ENCODE assay signal across 24 cellular contexts in genomic region chr3:52149021-52149420, GRCh38. TPM values are rescaled to one million over a fixed set of nuclear protein-coding genes. Genes with fewer than 3 reads are reported as not detected.
DNase-seq lines count a peak whose midpoint lies in the region; ATAC-seq, FAIRE-seq and TF ChIP-seq lines count a peak whose summit lies in the region.
"Had no signal": no experiment of that assay in that cellular context is flagged by ENCODE, and none has a peak within 500 bp of the region (broad histone marks: within the 10 kb centered on the region; RNA-seq: fewer than 3 reads in every experiment).

No MANE protein-coding gene starts in this region.

- no peak overlapping the region for H3K18ac ChIP-seq in IMR-90 (ENCODE audit: low read depth, low read length)

- DNase-seq in HepG2 (ENCODE audit: low spot score) (no peak), right lobe of liver (no peak), IMR-90 (no peak), chondrocyte (ENCODE audit: low spot score) (peak; percentile 47), spleen (peak; percentile 63), amniotic stem cell (lab: John Stamatoyannopoulos, UW) (no peak)
- no peak for DNase-seq in activated naive CD4-positive, alpha-beta T cell treated with anti-CD3 and anti-CD28 coated beads, Interleukin-2, amount 50 U/mL, for 16 hours
- DNase-seq: Calu3; CD4-positive, alpha-beta T cell; COR-L47; DMS53; DMS79 treated with DMSO at 0.1 percent for 48 hours; H9 had no signal

- H3K27me3 Mint-ChIP-seq in chondrocyte (ENCODE audit: low read depth): no peaks in the 10 kb centered on the region
- H3K27me3 Mint-ChIP-seq: B cell; CD4-positive, alpha-beta T cell had no signal

- H3K9me1 ChIP-seq in IMR-90 (ENCODE audit: insufficient read depth, low read length): peaks cover 9% of the 10 kb centered on the region; the same call in 1 of the 2 replicates

- no peak for TF ChIP-seq RAD21 in HepG2 (CRISPR knock-in tag; IDR thresholded peaks at IDR 0.05)
- no peak for TF ChIP-seq RAD21 in IMR-90 (IDR thresholded peaks at IDR 0.05; ENCODE audit: low read length)

- H2AFZ ChIP-seq in HepG2 (ENCODE audit: low read length): no peak overlapping the region
- H2AFZ ChIP-seq in IMR-90 (replicated peaks; ENCODE audit: low read length, poor library complexity): no peak overlapping the region
- H2AFZ ChIP-seq: GM23338 had no signal

- no peak overlapping the region for H4K8ac ChIP-seq in IMR-90 (ENCODE audit: low read depth in 2 of 2, low read length in 2 of 2)

- H3K9me3 ChIP-seq in HepG2 (ENCODE audit: low read length): no peaks in the 10 kb centered on the region
- H3K9me3 ChIP-seq in right lobe of liver: no peaks in the 10 kb centered on the region
- H3K9me3 ChIP-seq in IMR-90 (ENCODE audit: control insufficient read depth, insufficient read depth, low read length): no peaks in the 10 kb centered on the region
- H3K9me3 ChIP-seq in spleen: no peaks in the 10 kb centered on the region
- H3K9me3 ChIP-seq: BLaER1 treated with 17β-estradiol and CSF1 and Interleukin-3, amounts not matched to agents 10 nM and 100 nM had no signal

- H4K20me1 ChIP-seq in HepG2 (ENCODE audit: insufficient read depth, low read length) (no peaks in the 10 kb centered on the region), IMR-90 (ENCODE audit: insufficient read depth, low read length) (no peaks in the 10 kb centered on the region)

- H2BK20ac ChIP-seq in IMR-90 (ENCODE audit: low read depth, low read length): no peak overlapping the region

- peaks cover 26 to 45% of the 10 kb centered on the region in 2 experiments for H3K79me1 ChIP-seq in IMR-90 (ENCODE audit: low read depth in 1 of 2, low read length in 2 of 2)

- H2BK120ac ChIP-seq in IMR-90 (ENCODE audit: low read depth, low read length): no peak overlapping the region

- H4K91ac ChIP-seq in IMR-90 (ENCODE audit: insufficient read depth, low read depth, low read length): no peak overlapping the region

- no TSS peak for BruUV-seq in HepG2 (replicated peaks; lab: Mats Ljungman, UMichigan)
- no TSS peak for BruUV-seq in IMR-90 (replicated peaks; lab: Mats Ljungman, UMichigan)

- CTCF ChIA-PET in HepG2 (lab: Yijun Ruan, JAX; ENCODE audit: low intra/inter-chr PET ratio, low total read pairs) (no interaction called here), IMR-90 (lab: Yijun Ruan, JAX) (interaction anchor here (1.6 kb wide), 1 partner anchor 145 kb away, joined by 7 read pairs; no protein-coding TSS in a partner anchor)

- TF ChIP-seq EP300 in HepG2 (IDR thresholded peaks at IDR 0.05; ENCODE audit: low read depth in 2 of 2, low read length in 2 of 2): no peak
- TF ChIP-seq EP300 in HepG2 (CRISPR knock-in tag; IDR thresholded peaks at IDR 0.05; ENCODE audit: borderline replicate concordance): no peak

- in situ Hi-C loops in HepG2 (cut with HindIII; ENCODE audit: extremely low pct_ligation_motif_present, low pct_unique_long_range_greater_than_20kb): no loop called here
- in situ Hi-C loops in IMR-90 (cut with MboI; ENCODE audit: low sequenced_read_pairs): no loop called here

- H3K27me3 ChIP-seq in HepG2 (ENCODE audit: control insufficient read depth in 1 of 2, insufficient read depth in 2 of 2, low read length in 2 of 2) (no peaks in the 10 kb centered on the region; a peak in 1 of 5 replicates), right lobe of liver (no peaks in the 10 kb centered on the region), IMR-90 (ENCODE audit: control insufficient read depth, insufficient read depth, low read length) (no peaks in the 10 kb centered on the region), spleen (replicated peaks in 1 of 7) (no peaks in the 10 kb centered on the region)
- H3K27me3 ChIP-seq: BLaER1 treated with 17β-estradiol and CSF1 and Interleukin-3, amounts not matched to agents 10 nM and 100 nM had no signal

- no peak overlapping the region for H3K27ac Mint-ChIP-seq in chondrocyte (ENCODE audit: unreplicated experiment)
- H3K27ac Mint-ChIP-seq: B cell; CD4-positive, alpha-beta T cell; GM23338; H9 had no signal

- H3K4me3 ChIP-seq in HepG2 (replicated peaks in 1 of 3; ENCODE audit: insufficient read depth in 1 of 3, low read depth in 2 of 3, low read length in 3 of 3) (no peak overlapping the region), right lobe of liver (no peak overlapping the region), IMR-90 (ENCODE audit: insufficient read depth, low read depth, low read length) (no peak overlapping the region), spleen (no peak overlapping the region)
- H3K4me3 ChIP-seq: BLaER1 treated with 17β-estradiol and CSF1 and Interleukin-3, amounts not matched to agents 10 nM and 100 nM; GM23338 had no signal

- intact Hi-C loops in HepG2 (cut with micrococcal nuclease; ENCODE audit: unreplicated experiment): no loop called here
- intact Hi-C loops in right lobe of liver (cut with DNase I): no loop called here
- intact Hi-C loops in IMR-90 (cut with micrococcal nuclease): no loop called here
- intact Hi-C loops in spleen (cut with DNase I; ENCODE audit: low total_unique reads): no loop called here

- no peak overlapping the region for H2BK5ac ChIP-seq in IMR-90 (ENCODE audit: low read depth, low read length, poor library complexity, severe bottlenecking)

- H3K9ac ChIP-seq in HepG2 (ENCODE audit: insufficient read depth, low read depth, low read length) (no peak overlapping the region), IMR-90 (ENCODE audit: low read depth, low read length) (no peak overlapping the region)

- peaks cover 10% of the 10 kb centered on the region for H3K4me1 Mint-ChIP-seq in chondrocyte (ENCODE audit: low read depth)

- WGBS in HepG2 (ENCODE audit: low lambda C conversion rate): 81% methylated on average over 4 of the region's 8 CpGs
- WGBS in right lobe of liver (ENCODE audit: insufficient coverage, low coverage, low lambda C conversion rate, missing lambda C conversion rate): 90% methylated on average over 3 of the region's 8 CpGs
- WGBS in IMR-90 (ENCODE audit: extremely low coverage in 2 of 2, insufficient read length in 1 of 2), 2 experiments: 98% methylated on average over 8 of the region's 8 CpGs; no CpG with 5 or more reads in 1 of the 2 experiments
- WGBS in spleen, 5 donors: 94 to 99% (median 97%) methylated on average over 8 of the region's 8 CpGs

- H3K27ac ChIP-seq in HepG2 (ENCODE audit: extremely low read length, insufficient read depth, low read length) (no peak overlapping the region), right lobe of liver (no peak overlapping the region), IMR-90 (ENCODE audit: insufficient read depth, low read length) (no peak overlapping the region), spleen (no peak overlapping the region)
- H3K27ac ChIP-seq: 22Rv1; BLaER1 treated with 17β-estradiol and CSF1 and Interleukin-3, amounts not matched to agents 10 nM and 100 nM had no signal

- dilution Hi-C loops in IMR-90 (cut with HindIII; ENCODE audit: low sequenced_read_pairs, unreplicated experiment): no loop called here

- H2AK9ac ChIP-seq in IMR-90 (replicated peaks; ENCODE audit: low read depth, low read length, poor library complexity): no peak overlapping the region

- H3K4me2 ChIP-seq in HepG2 (ENCODE audit: low read depth, low read length) (no peak overlapping the region), IMR-90 (ENCODE audit: low read depth, low read length) (no peak overlapping the region)
- H3K4me2 ChIP-seq: BLaER1 treated with 17β-estradiol and CSF1 and Interleukin-3, amounts not matched to agents 10 nM and 100 nM; GM23338 had no signal

- peaks cover 18 to 55% of the 10 kb centered on the region in 2 experiments for H3K36me3 ChIP-seq in HepG2 (replicated peaks in 1 of 2; ENCODE audit: control insufficient read depth in 1 of 2, insufficient read depth in 2 of 2, low read length in 2 of 2)
- peaks cover 0 to 9% (median 0%) of the 10 kb centered on the region in 4 donors for H3K36me3 ChIP-seq in right lobe of liver
- H3K36me3 ChIP-seq in IMR-90 (ENCODE audit: control insufficient read depth, insufficient read depth, low read length): peaks cover 1% of the 10 kb centered on the region; the same call in 1 of the 2 replicates
- peaks cover 0 to 51% (median 0%) of the 10 kb centered on the region in 6 donors for H3K36me3 ChIP-seq in spleen

- no peak for TF ChIP-seq POLR2A in HepG2 (IDR thresholded peaks at IDR 0.05; ENCODE audit: insufficient read depth in 1 of 2, low read depth in 2 of 2, low read length in 2 of 2)
- no peak for TF ChIP-seq POLR2A in right lobe of liver (IDR thresholded peaks at IDR 0.05)
- TF ChIP-seq POLR2A in IMR-90 (IDR thresholded peaks at IDR 0.05; ENCODE audit: low read depth, low read length): no peak
- no peak for TF ChIP-seq POLR2A in spleen (IDR thresholded peaks at IDR 0.05)

- no peak for ATAC-seq in HepG2
- no peak for ATAC-seq in right lobe of liver
- ATAC-seq in IMR-90 (ENCODE audit: low read depth): no peak
- ATAC-seq in GM18511 (IDR thresholded peaks at IDR 0.05; ENCODE audit: unreplicated experiment): no peak
- ATAC-seq: GM23338, HCT116 had no signal

- FAIRE-seq in HepG2 (lab: Jason Lieb, UNC): no peak
- FAIRE-seq: A204.1, G401.6, GM12892, GM19239 had no signal

- H2BK15ac ChIP-seq in IMR-90 (ENCODE audit: low read depth, low read length): no peak overlapping the region

- POLR2A ChIA-PET in HepG2 (lab: Yijun Ruan, JAX): no interaction called here
- POLR2A ChIA-PET in IMR-90 (lab: Charles Lee; ENCODE audit: unreplicated experiment): no interaction called here

- H3K79me2 ChIP-seq in HepG2 (ENCODE audit: insufficient read depth, low read length): peaks cover 6% of the 10 kb centered on the region

- no peak overlapping the region for H3K23ac ChIP-seq in IMR-90 (ENCODE audit: low read depth, low read length)

- peaks cover 20% of the 10 kb centered on the region for H3K4me1 ChIP-seq in HepG2 (ENCODE audit: insufficient read depth, low read length)
- peaks cover 0 to 10% (median 6%) of the 10 kb centered on the region in 4 donors for H3K4me1 ChIP-seq in right lobe of liver
- peaks cover 8% of the 10 kb centered on the region for H3K4me1 ChIP-seq in IMR-90 (ENCODE audit: control insufficient read depth, insufficient read depth, low read length)
- H3K4me1 ChIP-seq in spleen: peaks cover 5 to 21% (median 14%) of the 10 kb centered on the region in 6 donors

- H4K5ac ChIP-seq in IMR-90 (ENCODE audit: low read depth, low read length): no peak overlapping the region

- no peaks in the 10 kb centered on the region for H3K9me3 Mint-ChIP-seq in chondrocyte (ENCODE audit: low read depth)
- H3K9me3 Mint-ChIP-seq: CD14-positive monocyte; CD4-positive, alpha-beta T cell; GM23338; H9 had no signal

- no peak overlapping the region for H3K4me3 Mint-ChIP-seq in chondrocyte (ENCODE audit: unreplicated experiment)
- H3K4me3 Mint-ChIP-seq: B cell; CD4-positive, alpha-beta T cell; GM23338; H9 had no signal

- no peak overlapping the region for H3K56ac ChIP-seq in IMR-90 (ENCODE audit: extremely low read depth, insufficient read depth, low read length)

- H3K4ac ChIP-seq in IMR-90 (ENCODE audit: low read depth, low read length): no peak overlapping the region

- H2AK5ac ChIP-seq in IMR-90 (ENCODE audit: low read depth, low read length): peak overlapping the region; percentile 19; the same call in 1 of the 2 replicates

- H3K36me3 Mint-ChIP-seq in chondrocyte (ENCODE audit: low read depth): peaks cover 2% of the 10 kb centered on the region

- TF ChIP-seq CTCF in HepG2 (CRISPR knock-in tag; IDR thresholded peaks at IDR 0.05) (no peak), right lobe of liver (IDR thresholded peaks at IDR 0.05) (no peak), IMR-90 (conservative IDR thresholded peaks at IDR 0.05; ENCODE audit: low read depth, low read length) (no peak), chondrocyte (IDR thresholded peaks at IDR 0.05) (no peak), spleen (IDR thresholded peaks at IDR 0.05 in 8 of 11, conservative IDR thresholded peaks at IDR 0.05 in 3 of 11) (no peak)

- H3K14ac ChIP-seq in IMR-90 (replicated peaks; ENCODE audit: low read depth, low read length): no peak overlapping the region

RNA-seq across cellular contexts. Expression of gene POC1A, which starts 5.2 kb away (rescaled TPM):
- total RNA-seq in HepG2 (2016; rRNA removed; fragmentation: Illumina TruSeq; extraction: Trizol) (20.0 and 22.5 TPM in 2 replicates), right lobe of liver (1 to 10 TPM; 2.0 to 4.3 (median 3.2) TPM), IMR-90 (2012; rRNA removed) (8.3 and 10.6 TPM in 2 replicates), chondrocyte (5.3 to 5.7 TPM (median 5.5 TPM) in 3 replicates), spleen (1 to 10 TPM; 1.6 to 4.4 (median 2.5) TPM)
- total RNA-seq in HepG2 (2016; cell fraction: cytosol; rRNA removed; fragmentation: Illumina TruSeq; extraction: Trizol; ENCODE audit: low read depth): 13.9 and 15.5 TPM in 2 replicates
- 20.6 and 21.0 TPM in 2 replicates for total RNA-seq in HepG2 (2016; cell fraction: insoluble cytoplasmic fraction; rRNA removed; fragmentation: Illumina TruSeq; extraction: Trizol)
- 24.6 and 24.9 TPM in 2 replicates for total RNA-seq in HepG2 (2016; cell fraction: membrane; rRNA removed; fragmentation: Illumina TruSeq; extraction: Trizol)
- 11.2 and 11.3 TPM in 2 replicates for total RNA-seq in HepG2 (2016; cell fraction: nucleus; rRNA removed; fragmentation: Illumina TruSeq; extraction: Trizol)
- polyA plus RNA-seq in HepG2 (2011; rRNA removed) (12.6 and 14.6 TPM in 2 replicates), IMR-90 (2012; rRNA removed) (11.5 TPM in 2 replicates), spleen (1 to 10 TPM; 2.4 to 3.2 (median 3.2) TPM)
- 9.9 and 16.4 TPM in 2 replicates for polyA plus RNA-seq in HepG2 (2011; cell fraction: cytosol; rRNA removed)
- polyA plus RNA-seq in HepG2 (2011; cell fraction: nucleus; rRNA removed): 9.4 and 12.5 TPM in 2 replicates
- polyA plus RNA-seq in HepG2 (2012): 5.8 and 9.6 TPM in 2 replicates
- polyA plus RNA-seq in HepG2 (2016; cell fraction: cytosol; fragmentation: Illumina TruSeq; extraction: Trizol; ENCODE audit: low read depth): 18.4 and 20.8 TPM in 2 replicates
- 22.6 and 26.9 TPM in 2 replicates for polyA plus RNA-seq in HepG2 (2016; cell fraction: insoluble cytoplasmic fraction; fragmentation: Illumina TruSeq; extraction: Trizol; ENCODE audit: low read depth)
- 23.5 and 25.2 TPM in 2 replicates for polyA plus RNA-seq in HepG2 (2016; cell fraction: membrane; fragmentation: Illumina TruSeq; extraction: Trizol; ENCODE audit: low read depth)
- 16.5 and 16.9 TPM in 2 replicates for polyA plus RNA-seq in HepG2 (2016; cell fraction: nucleus; fragmentation: Illumina TruSeq; extraction: Trizol; ENCODE audit: insufficient read depth, low read depth)
- polyA minus RNA-seq in HepG2 (2011; rRNA and poly(A)+ RNA removed; ENCODE audit: low replicate concordance): 35.8 and 64.7 TPM in 2 replicates
- polyA minus RNA-seq in HepG2 (2011; cell fraction: cytosol; rRNA and poly(A)+ RNA removed): 4.6 and 7.1 TPM in 2 replicates
- polyA minus RNA-seq in HepG2 (2011; cell fraction: nucleus; rRNA and poly(A)+ RNA removed): 8.0 TPM in 2 replicates
- 9.0 and 9.3 TPM in 2 replicates for polyA plus RNA-seq in IMR-90 (2012; cell fraction: cytosol; rRNA removed)
- 5.2 and 10.5 TPM in 2 replicates for polyA plus RNA-seq in IMR-90 (2012; cell fraction: nucleus; rRNA removed; ENCODE audit: low replicate concordance)

RNA-seq across cellular contexts. Expression of gene ALAS1, which starts 48.9 kb away (rescaled TPM):
- total RNA-seq in HepG2 (2016; rRNA removed; fragmentation: Illumina TruSeq; extraction: Trizol) (36.0 and 40.2 TPM in 2 replicates), right lobe of liver (100 to 1,000 TPM in 4 of 6 experiments, 10 to 100 TPM in 2; 73.4 to 783 (median 147) TPM), IMR-90 (2012; rRNA removed) (29.7 and 32.8 TPM in 2 replicates), chondrocyte (37.5 to 39.8 TPM (median 38.3 TPM) in 3 replicates), spleen (10 to 100 TPM; 25.3 to 40.8 (median 33.8) TPM)
- total RNA-seq in HepG2 (2016; cell fraction: cytosol; rRNA removed; fragmentation: Illumina TruSeq; extraction: Trizol; ENCODE audit: low read depth): 9.6 and 11.6 TPM in 2 replicates
- total RNA-seq in HepG2 (2016; cell fraction: insoluble cytoplasmic fraction; rRNA removed; fragmentation: Illumina TruSeq; extraction: Trizol): 33.6 and 35.3 TPM in 2 replicates
- 14.0 and 14.5 TPM in 2 replicates for total RNA-seq in HepG2 (2016; cell fraction: membrane; rRNA removed; fragmentation: Illumina TruSeq; extraction: Trizol)
- total RNA-seq in HepG2 (2016; cell fraction: nucleus; rRNA removed; fragmentation: Illumina TruSeq; extraction: Trizol): 16.9 and 18.1 TPM in 2 replicates
- polyA plus RNA-seq in HepG2 (2011; rRNA removed) (39.0 and 43.2 TPM in 2 replicates), IMR-90 (2012; rRNA removed) (47.2 and 47.8 TPM in 2 replicates), spleen (10 to 100 TPM; 13.0 to 25.3 (median 15.4) TPM)
- polyA plus RNA-seq in HepG2 (2011; cell fraction: cytosol; rRNA removed): 41.2 and 50.6 TPM in 2 replicates
- 30.0 and 30.9 TPM in 2 replicates for polyA plus RNA-seq in HepG2 (2011; cell fraction: nucleus; rRNA removed)
- polyA plus RNA-seq in HepG2 (2012): 19.8 and 27.7 TPM in 2 replicates
- 3.9 and 4.3 TPM in 2 replicates for polyA plus RNA-seq in HepG2 (2016; cell fraction: cytosol; fragmentation: Illumina TruSeq; extraction: Trizol; ENCODE audit: low read depth)
- 27.6 and 42.4 TPM in 2 replicates for polyA plus RNA-seq in HepG2 (2016; cell fraction: insoluble cytoplasmic fraction; fragmentation: Illumina TruSeq; extraction: Trizol; ENCODE audit: low read depth)
- 6.8 and 7.1 TPM in 2 replicates for polyA plus RNA-seq in HepG2 (2016; cell fraction: membrane; fragmentation: Illumina TruSeq; extraction: Trizol; ENCODE audit: low read depth)
- polyA plus RNA-seq in HepG2 (2016; cell fraction: nucleus; fragmentation: Illumina TruSeq; extraction: Trizol; ENCODE audit: insufficient read depth, low read depth): 26.7 and 30.3 TPM in 2 replicates
- 49.6 and 54.7 TPM in 2 replicates for polyA minus RNA-seq in HepG2 (2011; rRNA and poly(A)+ RNA removed; ENCODE audit: low replicate concordance)
- polyA minus RNA-seq in HepG2 (2011; cell fraction: cytosol; rRNA and poly(A)+ RNA removed): 23.9 and 26.4 TPM in 2 replicates
- polyA minus RNA-seq in HepG2 (2011; cell fraction: nucleus; rRNA and poly(A)+ RNA removed): 17.3 and 19.0 TPM in 2 replicates
- polyA plus RNA-seq in IMR-90 (2012; cell fraction: cytosol; rRNA removed): 34.1 and 38.0 TPM in 2 replicates
- polyA plus RNA-seq in IMR-90 (2012; cell fraction: nucleus; rRNA removed; ENCODE audit: low replicate concordance): 38.1 and 45.9 TPM in 2 replicates

Comparison
In these comparisons a context has a peak if more than half of its experiments do, and no peak if none do; other contexts are left out.
1. DNase-seq: peak in chondrocyte (single experiment) and spleen (single experiment); none in HepG2 (single experiment), right lobe of liver (0 of 3), IMR-90 (single experiment), amniotic stem cell (single experiment) and activated naive CD4-positive, alpha-beta T cell treated with anti-CD3 and anti-CD28 coated beads, Interleukin-2, amount 50 U/mL, for 16 hours (single experiment).